ENCODE assay signal across 2 cellular contexts in genomic region chr18:24112464-24112863, GRCh38.
TF ChIP-seq lines count a peak whose summit lies in the region.

No MANE protein-coding gene starts in this region.

TF ChIP-seq in A549, 52 proteins besides CTCF, POLR2A, EP300 and RAD21 (continued from another document):
- TF ChIP-seq BCL3 (IDR thresholded peaks at IDR 0.05) (no peak), USF2 (IDR thresholded peaks at IDR 0.05) (no peak), HDAC2 (IDR thresholded peaks at IDR 0.05) (no peak), RCOR1 (IDR thresholded peaks at IDR 0.05; ENCODE audit: low read depth, low read length) (no peak)

TF ChIP-seq in liver, 16 proteins besides CTCF, POLR2A, EP300 and RAD21 (continued from another document):
- TF ChIP-seq ATF3 (IDR thresholded peaks at IDR 0.05) = no peak
- TF ChIP-seq REST (IDR thresholded peaks at IDR 0.05) = no peak
- TF ChIP-seq MAX (IDR thresholded peaks at IDR 0.05) = no peak
- TF ChIP-seq HNF4G (IDR thresholded peaks at IDR 0.05) = no peak
